In genomic region chr5:58926549-58926948, GRCh38 we compare ENCODE assay signal across 1 cellular context.
TF ChIP-seq lines count a peak whose summit lies in the region.

No MANE protein-coding gene starts in this region.

TF ChIP-seq in GM23338, 12 proteins besides CTCF, POLR2A, EP300 and RAD21:
- TF ChIP-seq ZNF462 (CRISPR knock-in tag; IDR thresholded peaks at IDR 0.05): no peak
- TF ChIP-seq REST (IDR thresholded peaks at IDR 0.05; ENCODE audit: unreplicated experiment): no peak
- TF ChIP-seq JUNB (IDR thresholded peaks at IDR 0.05; ENCODE audit: unreplicated experiment): no peak
- no peak for TF ChIP-seq POLR2AphosphoS5 (IDR thresholded peaks at IDR 0.05; ENCODE audit: low read depth)
- TF ChIP-seq NANOG (IDR thresholded peaks at IDR 0.05; ENCODE audit: borderline replicate concordance): no peak
- TF ChIP-seq EZH2phosphoT487 (IDR thresholded peaks at IDR 0.05; ENCODE audit: unreplicated experiment): no peak
- TF ChIP-seq EZH2 (IDR thresholded peaks at IDR 0.05; ENCODE audit: low read depth, unreplicated experiment): no peak
- TF ChIP-seq STAT1 (IDR thresholded peaks at IDR 0.05; ENCODE audit: unreplicated experiment): no peak
- no peak for TF ChIP-seq CREB1 (CRISPR knock-in tag; IDR thresholded peaks at IDR 0.05; ENCODE audit: low read depth)
- TF ChIP-seq ZNF331 (CRISPR knock-in tag; IDR thresholded peaks at IDR 0.05; ENCODE audit: low read depth): no peak
- no peak for TF ChIP-seq ZNF114 (CRISPR knock-in tag; IDR thresholded peaks at IDR 0.05)
- TF ChIP-seq ETS1 (IDR thresholded peaks at IDR 0.05): no peak
